ENCODE assay signal across 15 cellular contexts in genomic region chr4:181792641-181793612, GRCh38.
DNase-seq lines count a peak whose midpoint lies in the region; ATAC-seq and TF ChIP-seq lines count a peak whose summit lies in the region.
"Had no signal": no experiment of that assay in that cellular context is flagged by ENCODE, and none has a peak within 500 bp of the region (broad histone marks: within the 10 kb centered on the region; RNA-seq: fewer than 3 reads in every experiment).

No MANE protein-coding gene starts in this region.

- H3K36me3 ChIP-seq in vagina: no peaks in the 10 kb centered on the region
- H3K36me3 ChIP-seq: spleen, upper lobe of right lung had no signal

- TF ChIP-seq CTCF in epithelial cell of esophagus (IDR thresholded peaks at IDR 0.05; ENCODE audit: insufficient read depth, low read depth, low read length, missing control alignments) (no peak), vagina (IDR thresholded peaks at IDR 0.05) (no peak)

- H3K27me3 ChIP-seq in vagina: no peaks in the 10 kb centered on the region
- H3K27me3 ChIP-seq: spleen, upper lobe of right lung had no signal

- DNase-seq in COR-L47 (lab: John Stamatoyannopoulos, UW): peak; percentile 72
- peak; percentile 97 for DNase-seq in NCI-H1092 treated with DMSO at 0.1 percent for 48 hours (lab: John Stamatoyannopoulos, UW)
- peak; percentile 53 for DNase-seq in NCI-H2107 (lab: John Stamatoyannopoulos, UW)
- DNase-seq in epithelial cell of esophagus (ENCODE audit: low read depth): peak; percentile 4
- DNase-seq in DMS 273 (lab: John Stamatoyannopoulos, UW; ENCODE audit: unreplicated experiment): no peak
- DNase-seq in NCI-H526 treated with DMSO at 0.1 percent for 48 hours (lab: John Stamatoyannopoulos, UW): no peak
- DNase-seq in vagina (ENCODE audit: extremely low spot score in 2 of 2): no peak
- DNase-seq: activated CD4-positive, alpha-beta T cell treated with anti-CD3 and anti-CD28 coated beads, Interleukin-2, amount 10 ng/mL, durations not matched to agents 24 days and 14 days; activated CD8-positive, alpha-beta memory T cell treated with anti-CD3 and anti-CD28 coated beads, Interleukin-2, amount 50 U/mL, for 4 hours; activated effector memory CD4-positive, alpha-beta T cell treated with anti-CD3 and anti-CD28 coated beads, Interleukin-2, amount 50 U/mL, for 16 hours; GDM1; spleen; stimulated activated CD4-positive, alpha-beta T cell treated with anti-CD3 and anti-CD28 coated beads, Interleukin-4, amount 100 ng/mL, for 4 hours; upper lobe of right lung had no signal

- no peak overlapping the region for H3K27ac ChIP-seq in vagina
- H3K27ac ChIP-seq: spleen, upper lobe of right lung had no signal

- H3K9me3 ChIP-seq in vagina: peaks cover 7% of the 10 kb centered on the region
- H3K9me3 ChIP-seq: upper lobe of right lung had no signal

- intact Hi-C loops in vagina (cut with DNase I): no loop called here

- no peak for ATAC-seq in HG03196 (IDR thresholded peaks at IDR 0.05; ENCODE audit: unreplicated experiment)
- ATAC-seq: upper lobe of right lung had no signal

- no peaks in the 10 kb centered on the region for H3K4me1 ChIP-seq in vagina
- H3K4me1 ChIP-seq: spleen, upper lobe of right lung had no signal

- H3K4me3 ChIP-seq in epithelial cell of esophagus (ENCODE audit: low read length) (no peak overlapping the region), vagina (no peak overlapping the region)
- H3K4me3 ChIP-seq: spleen, upper lobe of right lung had no signal

- no peak for TF ChIP-seq POLR2A in vagina (IDR thresholded peaks at IDR 0.05)

Comparison
In these comparisons a context has a peak if more than half of its experiments do, and no peak if none do; other contexts are left out.
1. DNase-seq: peak in COR-L47 (single experiment), NCI-H1092 treated with DMSO at 0.1 percent for 48 hours (single experiment), NCI-H2107 (single experiment) and epithelial cell of esophagus (single experiment); none in DMS 273 (single experiment), NCI-H526 treated with DMSO at 0.1 percent for 48 hours (single experiment) and vagina (0 of 2).